27 cellular contexts compared by ENCODE assay signal in genomic region chr17:62876063-62876462, GRCh38.
DNase-seq lines count a peak whose midpoint lies in the region; ATAC-seq, FAIRE-seq and TF ChIP-seq lines count a peak whose summit lies in the region.
"Had no signal": no experiment of that assay in that cellular context is flagged by ENCODE, and none has a peak within 500 bp of the region (broad histone marks: within the 10 kb centered on the region; RNA-seq: fewer than 3 reads in every experiment).

No MANE protein-coding gene starts in this region.

- H3K4me3 Mint-ChIP-seq in MCF 10A (ENCODE audit: unreplicated experiment) (no peak overlapping the region), astrocyte (ENCODE audit: unreplicated experiment) (no peak overlapping the region)
- H3K4me3 Mint-ChIP-seq: activated naive CD8-positive, alpha-beta T cell treated with anti-CD3 and anti-CD28 coated beads, Interleukin-2, amount 50 U/mL, for 24 hours; T-helper 2 cell treated with Interferon-gamma antibody and Interleukin-4, amounts not matched to agents 5 μg/mL and 100 μg/mL, for 36 hours had no signal

- H3K4me1 ChIP-seq in breast epithelium (no peaks in the 10 kb centered on the region), astrocyte (ENCODE audit: insufficient read depth, low read length) (peaks cover 14% of the 10 kb centered on the region), thoracic aorta (ENCODE audit: control insufficient read depth in 1 of 2, low read depth in 2 of 2) (peaks cover 4 to 30% of the 10 kb centered on the region in 2 donors)
- H3K4me1 ChIP-seq: BE2C, gastrocnemius medialis, spleen, tibial artery had no signal

- H3K4me3 ChIP-seq in breast epithelium (no peak overlapping the region), astrocyte (ENCODE audit: insufficient read depth, low read depth, low read length) (no peak overlapping the region), fibroblast of pulmonary artery (replicated peaks; ENCODE audit: low read depth, low read length) (no peak overlapping the region), thoracic aorta (no peak overlapping the region)
- H3K4me3 ChIP-seq: dorsolateral prefrontal cortex, gastrocnemius medialis, SK-N-MC, spleen, tibial artery had no signal

- TF ChIP-seq CTCF in MCF 10A (IDR thresholded peaks at IDR 0.05; ENCODE audit: unreplicated experiment) = no peak
- TF ChIP-seq CTCF in breast epithelium (IDR thresholded peaks at IDR 0.05) = no peak
- TF ChIP-seq CTCF in astrocyte (IDR thresholded peaks at IDR 0.05; ENCODE audit: insufficient read depth, low read depth, low read length) = no peak
- no peak for TF ChIP-seq CTCF in fibroblast of pulmonary artery (IDR thresholded peaks at IDR 0.05; ENCODE audit: low read length, missing control alignments)
- no peak for TF ChIP-seq CTCF in thoracic aorta (IDR thresholded peaks at IDR 0.05)

- H3K4me1 Mint-ChIP-seq in MCF 10A (ENCODE audit: insufficient read depth, unreplicated experiment) (peaks cover 14% of the 10 kb centered on the region), astrocyte (ENCODE audit: low read depth, unreplicated experiment) (peaks cover 9% of the 10 kb centered on the region)
- H3K4me1 Mint-ChIP-seq: activated naive CD8-positive, alpha-beta T cell treated with anti-CD3 and anti-CD28 coated beads, Interleukin-2, amount 50 U/mL, for 24 hours had no signal

- H4K20me1 ChIP-seq in astrocyte (ENCODE audit: insufficient read depth, low read length) = no peaks in the 10 kb centered on the region

- TF ChIP-seq POLR2A in breast epithelium (IDR thresholded peaks at IDR 0.05) = no peak

- ATAC-seq in thoracic aorta (ENCODE audit: insufficient number of reproducible peaks, low FRiP score, low read depth) = peak; percentile 40
- no peak for ATAC-seq in GM21786 (IDR thresholded peaks at IDR 0.05; ENCODE audit: unreplicated experiment)
- no peak for ATAC-seq in HG02884 (IDR thresholded peaks at IDR 0.05; ENCODE audit: unreplicated experiment)
- ATAC-seq: activated naive CD8-positive, alpha-beta T cell treated with anti-CD3 and anti-CD28 coated beads, Interleukin-2, amount 50 U/mL, for 24 hours; gastrocnemius medialis; HepG2 had no signal

- POLR2A ChIA-PET in MCF 10A (lab: Yijun Ruan, JAX) = interaction anchor here (0.7 to 4.1 kb wide), 12 partner anchors 10 to 172 kb away, joined by 3 to 31 read pairs (median 6); no protein-coding TSS in a partner anchor

- H3K36me3 ChIP-seq in breast epithelium (no peaks in the 10 kb centered on the region), astrocyte (ENCODE audit: insufficient read depth, low read length) (no peaks in the 10 kb centered on the region), thoracic aorta (no peaks in the 10 kb centered on the region)
- H3K36me3 ChIP-seq: BE2C, gastrocnemius medialis, spleen, tibial artery had no signal

- H3K79me2 ChIP-seq in astrocyte (ENCODE audit: insufficient read depth, low read length) = no peaks in the 10 kb centered on the region

- H3K4me2 ChIP-seq in astrocyte (ENCODE audit: low read length) = peak overlapping the region; percentile 54

- CTCF ChIA-PET in MCF 10A (lab: Yijun Ruan, JAX) = interaction anchor here (0.6 to 1.2 kb wide), 5 partner anchors 11 to 161 kb away, joined by 3 to 4 read pairs (median 4); no protein-coding TSS in a partner anchor

- H3K27me3 ChIP-seq in breast epithelium (no peaks in the 10 kb centered on the region), astrocyte (ENCODE audit: insufficient read depth, low read length) (no peaks in the 10 kb centered on the region), thoracic aorta (replicated peaks; ENCODE audit: insufficient read depth) (no peaks in the 10 kb centered on the region)
- H3K27me3 ChIP-seq: BE2C, dorsolateral prefrontal cortex, gastrocnemius medialis had no signal

- H3K27me3 Mint-ChIP-seq in MCF 10A (ENCODE audit: insufficient read depth, unreplicated experiment) (no peaks in the 10 kb centered on the region), astrocyte (ENCODE audit: low read depth, unreplicated experiment) (no peaks in the 10 kb centered on the region)

- H3K9me3 ChIP-seq in breast epithelium = no peaks in the 10 kb centered on the region
- no peaks in the 10 kb centered on the region for H3K9me3 ChIP-seq in astrocyte (ENCODE audit: insufficient read depth, low read depth, low read length)
- H3K9me3 ChIP-seq in thoracic aorta = no peaks in the 10 kb centered on the region
- H3K9me3 ChIP-seq: BE2C, gastrocnemius medialis, spleen, tibial artery had no signal

- no peak overlapping the region for H3K9ac ChIP-seq in astrocyte (ENCODE audit: low read length)

- no TSS peak for BruUV-seq in MCF 10A (replicated peaks; lab: Mats Ljungman, UMichigan)

- no peak overlapping the region for H2AFZ ChIP-seq in astrocyte (ENCODE audit: low read depth, low read length)

- H3K9me3 Mint-ChIP-seq in MCF 10A (ENCODE audit: unreplicated experiment) (no peaks in the 10 kb centered on the region), astrocyte (ENCODE audit: unreplicated experiment) (no peaks in the 10 kb centered on the region)
- H3K9me3 Mint-ChIP-seq: activated naive CD8-positive, alpha-beta T cell treated with anti-CD3 and anti-CD28 coated beads, Interleukin-2, amount 50 U/mL, for 24 hours; T-helper 2 cell treated with Interferon-gamma antibody and Interleukin-4, amounts not matched to agents 5 μg/mL and 100 μg/mL, for 36 hours had no signal

- intact Hi-C loops in MCF 10A (cut with micrococcal nuclease) = loop anchor here (5.0 to 10.0 kb wide), 2 partner anchors 81 to 91 kb away; partner anchors contain the start of gene TANC2
- intact Hi-C loops in breast epithelium (cut with DNase I; ENCODE audit: low total_unique reads) = no loop called here

- H3K27ac ChIP-seq in breast epithelium (peak overlapping the region in 1 of 2 donors; percentile 58), astrocyte (ENCODE audit: low read depth, low read length) (no peak overlapping the region), thoracic aorta (peak overlapping the region in 1 of 2 donors; percentile 1)
- H3K27ac ChIP-seq: gastrocnemius medialis, SK-N-MC, spleen, tibial artery had no signal

- FAIRE-seq in astrocyte (lab: Jason Lieb, UNC) = no peak
- FAIRE-seq: GM12892, HepG2 had no signal

- H3K36me3 Mint-ChIP-seq in MCF 10A (ENCODE audit: insufficient read depth, unreplicated experiment) = no peaks in the 10 kb centered on the region
- no peaks in the 10 kb centered on the region for H3K36me3 Mint-ChIP-seq in astrocyte (ENCODE audit: low read depth, unreplicated experiment)

- H3K27ac Mint-ChIP-seq in MCF 10A (ENCODE audit: low read depth, unreplicated experiment) = peak overlapping the region; percentile 54
- peak overlapping the region; percentile 45 for H3K27ac Mint-ChIP-seq in astrocyte (ENCODE audit: unreplicated experiment)
- H3K27ac Mint-ChIP-seq: activated naive CD8-positive, alpha-beta T cell treated with anti-CD3 and anti-CD28 coated beads, Interleukin-2, amount 50 U/mL, for 24 hours; T-helper 2 cell treated with Interferon-gamma antibody and Interleukin-4, amounts not matched to agents 5 μg/mL and 100 μg/mL, for 36 hours had no signal

- DNase-seq in MCF 10A (ENCODE audit: unreplicated experiment) (peak; percentile 77), breast epithelium (ENCODE audit: low spot score in 2 of 2) (no peak), astrocyte (ENCODE audit: low read depth) (peak; percentile 20), fibroblast of pulmonary artery (ENCODE audit: low read depth) (peak; percentile 82), thoracic aorta (ENCODE audit: low spot score) (no peak), NCI-H128 (lab: John Stamatoyannopoulos, UW; ENCODE audit: unreplicated experiment) (no peak)
- DNase-seq: 8988T; activated naive CD8-positive, alpha-beta T cell treated with anti-CD3 and anti-CD28 coated beads, Interleukin-2, amount 50 U/mL, for 24 hours; BE2C; DMS79; dorsolateral prefrontal cortex; gastrocnemius medialis; NCI-H1417 treated with DMSO at 0.1 percent for 48 hours; NCI-H2107; NCI-H510A; NK-92 treated with Interleukin-12 subunit alpha and Interleukin-12 subunit beta, amount 100 ng/mL, for 24 hours; nucleus accumbens; spleen; stimulated activated CD4-positive, alpha-beta T cell treated with anti-CD3 and anti-CD28 coated beads, Interleukin-4, amount 100 ng/mL, for 1 hour; stimulated activated naive CD4-positive, alpha-beta T cell; tibial artery had no signal

Comparison
In these comparisons a context has a peak if more than half of its experiments do, and no peak if none do; other contexts are left out.
1. DNase-seq: peak in MCF 10A (single experiment), astrocyte (single experiment) and fibroblast of pulmonary artery (single experiment); none in breast epithelium (0 of 2), thoracic aorta (single experiment) and NCI-H128 (single experiment).